Comparison of ENCODE assay signal across 1 cellular context in the genomic region with DNA sequence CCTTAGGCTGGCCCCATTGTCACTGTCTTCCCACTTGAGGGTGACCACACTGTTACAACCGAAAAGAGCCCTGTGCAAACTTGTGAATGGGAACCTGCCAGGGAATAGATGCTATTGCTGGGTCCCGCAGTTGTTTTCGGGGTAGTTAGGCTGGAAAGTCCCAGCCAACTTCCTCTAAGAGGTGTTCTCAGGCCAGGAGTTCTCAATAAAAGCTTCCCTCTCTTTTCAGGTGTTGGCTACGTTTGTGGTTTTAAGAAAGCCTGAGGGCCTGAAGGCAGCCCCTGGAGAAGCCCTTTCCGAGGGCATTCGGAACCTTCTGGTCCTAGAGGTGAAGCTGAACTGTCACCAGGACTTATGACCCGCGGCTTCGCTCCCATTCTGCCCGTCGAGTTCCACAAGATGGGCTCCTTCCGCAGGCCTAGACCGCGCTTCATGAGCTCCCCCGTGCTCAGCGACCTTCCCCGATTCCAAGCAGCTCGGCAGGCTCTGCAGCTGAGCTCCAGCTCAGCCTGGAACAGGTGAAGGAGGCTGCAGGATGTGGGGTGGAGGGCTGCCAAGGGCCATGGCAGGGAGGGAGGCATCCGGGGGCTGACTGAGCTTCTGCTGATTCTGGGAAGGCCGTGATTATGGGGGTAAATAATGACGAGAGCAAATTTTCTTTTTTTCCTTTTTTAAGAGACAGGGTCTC.
TF ChIP-seq lines count a peak whose summit lies in the region.

No MANE protein-coding gene starts in this region.

TF ChIP-seq in K562, 482 proteins besides CTCF, POLR2A, EP300 and RAD21 (continued from another document):
- no peak for TF ChIP-seq CUX1 (CRISPR knock-in tag; IDR thresholded peaks at IDR 0.05)
- no peak for TF ChIP-seq HDAC8 (tag; IDR thresholded peaks at IDR 0.05)
- TF ChIP-seq CBX3 (IDR thresholded peaks at IDR 0.05; ENCODE audit: borderline replicate concordance in 1 of 2, low read length in 2 of 2) = no peak
- no peak for TF ChIP-seq ZNF512 (tag; IDR thresholded peaks at IDR 0.05)
- no peak for TF ChIP-seq RFX1 (IDR thresholded peaks at IDR 0.05)
- TF ChIP-seq HDGF (IDR thresholded peaks at IDR 0.05) = no peak
- no peak for TF ChIP-seq MBD2 (IDR thresholded peaks at IDR 0.05; ENCODE audit: borderline replicate concordance, low read depth)
